In the genomic region with DNA sequence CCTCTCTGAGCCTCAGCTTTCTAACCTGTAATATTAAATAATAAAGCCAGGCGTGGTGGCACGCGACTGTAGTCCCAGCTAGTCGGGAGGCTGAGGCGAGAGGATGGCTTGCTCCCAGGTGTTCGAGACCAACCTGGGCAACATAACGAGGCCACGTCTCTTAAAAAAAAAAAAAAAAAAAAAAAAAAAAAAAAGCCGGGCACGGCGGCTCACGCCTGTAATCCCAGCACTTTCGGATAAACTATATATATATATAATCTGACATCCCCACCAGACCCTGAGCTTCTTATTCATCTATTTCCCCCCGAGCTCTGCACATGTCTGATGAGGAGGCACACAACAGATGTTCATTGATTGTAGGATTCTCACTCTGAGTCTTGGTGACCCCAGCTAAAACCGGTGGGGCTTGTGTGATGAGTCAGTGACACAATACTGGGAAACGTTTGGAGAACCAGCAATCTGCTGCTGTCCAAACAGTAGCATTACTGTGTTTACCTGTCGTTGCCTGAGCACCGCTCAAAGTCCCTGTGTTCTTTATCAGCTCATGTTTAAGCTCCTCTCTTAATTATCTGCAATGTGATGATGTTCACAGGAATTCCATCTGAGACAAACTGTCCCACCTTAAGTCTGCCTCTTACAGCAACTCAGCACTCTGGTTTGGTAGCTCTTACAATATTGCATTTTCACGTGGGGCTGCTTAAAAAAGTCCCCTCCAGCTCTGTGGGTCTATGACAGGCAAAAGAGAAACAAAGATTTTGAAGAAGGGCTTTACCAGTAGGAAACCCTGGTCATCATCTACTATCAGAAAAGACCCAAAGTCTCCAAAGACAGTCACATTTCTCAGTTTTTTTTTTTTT, we compare ENCODE assay signal across 8 cellular contexts. TPM values are rescaled to one million over a fixed set of nuclear protein-coding genes. Genes with fewer than 3 reads are reported as not detected.
DNase-seq lines count a peak whose midpoint lies in the region; ATAC-seq and TF ChIP-seq lines count a peak whose summit lies in the region.

No MANE protein-coding gene starts in this region.

- H3K9me3 ChIP-seq in iPS-20b (ENCODE audit: insufficient read depth, low read depth, low read length), result no peaks in the 10 kb centered on the region

- no peaks in the 10 kb centered on the region for H3K36me3 ChIP-seq in iPS-20b (ENCODE audit: insufficient read depth, low read depth, low read length)

- no peaks in the 10 kb centered on the region for H3K27me3 ChIP-seq in iPS-20b (ENCODE audit: insufficient read depth, low read length)

- H3K27ac ChIP-seq in iPS-20b (ENCODE audit: low read length), result no peak overlapping the region

- peaks cover 3% of the 10 kb centered on the region for H3K36me3 Mint-ChIP-seq in activated naive CD8-positive, alpha-beta T cell treated with anti-CD3 and anti-CD28 coated beads, Interleukin-2, amount 50 U/mL, for 24 hours (ENCODE audit: low read depth)

- H3K27me3 Mint-ChIP-seq in activated naive CD8-positive, alpha-beta T cell treated with anti-CD3 and anti-CD28 coated beads, Interleukin-2, amount 50 U/mL, for 24 hours, result no peaks in the 10 kb centered on the region

- peak overlapping the region; percentile 96 for H3K4me3 Mint-ChIP-seq in activated naive CD8-positive, alpha-beta T cell treated with anti-CD3 and anti-CD28 coated beads, Interleukin-2, amount 50 U/mL, for 24 hours

- ATAC-seq in activated naive CD8-positive, alpha-beta T cell treated with anti-CD3 and anti-CD28 coated beads, Interleukin-2, amount 50 U/mL, for 24 hours, result peak; percentile 44
- no peak for ATAC-seq in HG02571 (IDR thresholded peaks at IDR 0.05; ENCODE audit: unreplicated experiment)
- ATAC-seq in omental fat pad (ENCODE audit: low FRiP score), result no peak

- H3K9ac ChIP-seq in iPS-20b (ENCODE audit: low read depth, low read length), result peak overlapping the region; percentile 89; the same call in 1 of the 2 replicates

- peak; percentile 53 for DNase-seq in DMS 273 (lab: John Stamatoyannopoulos, UW; ENCODE audit: unreplicated experiment)
- no peak for DNase-seq in DMS 273 treated with DMSO at 0.1 percent for 48 hours (lab: John Stamatoyannopoulos, UW)
- DNase-seq in NCI-H146 (lab: John Stamatoyannopoulos, UW), result peak; percentile 83
- DNase-seq in activated naive CD8-positive, alpha-beta T cell treated with anti-CD3 and anti-CD28 coated beads, Interleukin-2, amount 50 U/mL, for 24 hours, result no peak
- peak; percentile 46 for DNase-seq in stimulated activated CD8-positive, alpha-beta memory T cell treated with anti-CD3 and anti-CD28 coated beads, Interleukin-4, amount 100 ng/mL, for 48 hours
- DNase-seq in omental fat pad (ENCODE audit: low spot score), result no peak

- no peak for TF ChIP-seq CTCF in omental fat pad (IDR thresholded peaks at IDR 0.05)

- H3K4me1 Mint-ChIP-seq in activated naive CD8-positive, alpha-beta T cell treated with anti-CD3 and anti-CD28 coated beads, Interleukin-2, amount 50 U/mL, for 24 hours, result peaks cover 40% of the 10 kb centered on the region

- H3K9me3 Mint-ChIP-seq in activated naive CD8-positive, alpha-beta T cell treated with anti-CD3 and anti-CD28 coated beads, Interleukin-2, amount 50 U/mL, for 24 hours, result no peaks in the 10 kb centered on the region

- no peaks in the 10 kb centered on the region for H3K4me1 ChIP-seq in iPS-20b (ENCODE audit: insufficient read depth, low read length)

- H3K4me3 ChIP-seq in iPS-20b (ENCODE audit: low read length), result peak overlapping the region; percentile 97

- peak overlapping the region; percentile 100 for H3K27ac Mint-ChIP-seq in activated naive CD8-positive, alpha-beta T cell treated with anti-CD3 and anti-CD28 coated beads, Interleukin-2, amount 50 U/mL, for 24 hours

RNA-seq across cellular contexts. Expression of a gene that starts 1.0 kb away (rescaled TPM):
- total RNA-seq in omental fat pad, result 1 to 10 TPM; 3.3 to 6.4 (median 3.6) TPM

RNA-seq across cellular contexts. Expression of a gene that starts 19.8 kb away (rescaled TPM):
- 100 to 1,000 TPM; 133 to 163 (median 146) TPM for total RNA-seq in omental fat pad

Comparison
In these comparisons a context has a peak if more than half of its experiments do, and no peak if none do; other contexts are left out.
1. DNase-seq: peak in DMS 273 (single experiment), NCI-H146 (single experiment) and stimulated activated CD8-positive, alpha-beta memory T cell treated with anti-CD3 and anti-CD28 coated beads, Interleukin-4, amount 100 ng/mL, for 48 hours (single experiment); none in DMS 273 treated with DMSO at 0.1 percent for 48 hours (single experiment), activated naive CD8-positive, alpha-beta T cell treated with anti-CD3 and anti-CD28 coated beads, Interleukin-2, amount 50 U/mL, for 24 hours (single experiment) and omental fat pad (single experiment).